In genomic region chrX:17000751-17001150, GRCh38 we compare ENCODE assay signal across 1 cellular context.
A peak's percentile ranks its signal among the peaks of the same experiment; 100 is the strongest.
TF ChIP-seq lines count a peak whose summit lies in the region.

No MANE protein-coding gene starts in this region.

TF ChIP-seq in HepG2, 621 proteins besides CTCF, POLR2A, EP300 and RAD21 (continues in another document):
- TF ChIP-seq AHDC1 (CRISPR knock-in tag; IDR thresholded peaks at IDR 0.05; ENCODE audit: borderline replicate concordance) (0 out of 2 replicates have a peak, but pooled peaks have one; percentile 46), ATF2 (CRISPR knock-in tag; IDR thresholded peaks at IDR 0.05) (peak; percentile 78), NFATC3 (CRISPR knock-in tag; IDR thresholded peaks at IDR 0.05) (no peak), HNF4A (CRISPR knock-in tag; IDR thresholded peaks at IDR 0.05) (peak; percentile 83), ZSCAN20 (CRISPR knock-in tag; IDR thresholded peaks at IDR 0.05; ENCODE audit: borderline replicate concordance) (no peak), CREB1 (IDR thresholded peaks at IDR 0.05) (no peak), CREB1 (CRISPR knock-in tag; IDR thresholded peaks at IDR 0.05) (peak; percentile 34; the same call in 1 of the 2 replicates), ZNF766 (CRISPR knock-in tag; IDR thresholded peaks at IDR 0.05; ENCODE audit: borderline replicate concordance) (no peak), ARID5B (CRISPR knock-in tag; IDR thresholded peaks at IDR 0.05) (peak; percentile 66), BHLHE40 (IDR thresholded peaks at IDR 0.05; ENCODE audit: low read length) (no peak), ZFP37 (CRISPR knock-in tag; IDR thresholded peaks at IDR 0.05; ENCODE audit: borderline replicate concordance) (no peak), FOXP4 (CRISPR knock-in tag; IDR thresholded peaks at IDR 0.05) (no peak), TEAD3 (CRISPR knock-in tag; optimal IDR thresholded peaks at IDR 0.05; ENCODE audit: borderline replicate concordance) (no peak), ZNF431 (CRISPR knock-in tag; IDR thresholded peaks at IDR 0.05; ENCODE audit: borderline replicate concordance, low read depth) (no peak), AHR (CRISPR knock-in tag; IDR thresholded peaks at IDR 0.05) (no peak), ZNF609 (CRISPR knock-in tag; IDR thresholded peaks at IDR 0.05; ENCODE audit: borderline replicate concordance) (no peak), CCAR2 (optimal IDR thresholded peaks at IDR 0.05; ENCODE audit: low read depth, low read length) (no peak), SMAD3 (CRISPR knock-in tag; IDR thresholded peaks at IDR 0.05) (no peak), CENPT (CRISPR knock-in tag; IDR thresholded peaks at IDR 0.05; ENCODE audit: low read depth) (no peak), ZNF563 (CRISPR knock-in tag; IDR thresholded peaks at IDR 0.05) (no peak), ZBTB21 (CRISPR knock-in tag; IDR thresholded peaks at IDR 0.05) (no peak), ZNF224 (CRISPR knock-in tag; IDR thresholded peaks at IDR 0.05) (no peak), MXD4 (CRISPR knock-in tag; IDR thresholded peaks at IDR 0.05) (no peak), SAP130 (CRISPR knock-in tag; IDR thresholded peaks at IDR 0.05; ENCODE audit: low read depth) (peak; percentile 21; the same call in 1 of the 2 replicates), GATAD2A (CRISPR knock-in tag; IDR thresholded peaks at IDR 0.05) (peak; percentile 30; the same call in 1 of the 2 replicates), NCOR1 (IDR thresholded peaks at IDR 0.05; ENCODE audit: borderline replicate concordance, low read length) (peak; percentile 36; the same call in 1 of the 2 replicates), ZBTB7A (CRISPR knock-in tag; IDR thresholded peaks at IDR 0.05) (no peak), KDM1A (CRISPR knock-in tag; IDR thresholded peaks at IDR 0.05) (no peak), MIER3 (CRISPR knock-in tag; IDR thresholded peaks at IDR 0.05; ENCODE audit: borderline replicate concordance) (no peak), ZBTB39 (CRISPR knock-in tag; IDR thresholded peaks at IDR 0.05) (no peak), RNF219 (CRISPR knock-in tag; IDR thresholded peaks at IDR 0.05) (no peak), ZNF878 (CRISPR knock-in tag; IDR thresholded peaks at IDR 0.05) (no peak), GMEB2 (CRISPR knock-in tag; IDR thresholded peaks at IDR 0.05; ENCODE audit: low read depth) (no peak), SALL1 (CRISPR knock-in tag; IDR thresholded peaks at IDR 0.05) (peak; percentile 36; the same call in 1 of the 2 replicates), NR1H2 (CRISPR knock-in tag; IDR thresholded peaks at IDR 0.05; ENCODE audit: borderline replicate concordance, low read depth) (no peak)
